In the genomic region with DNA sequence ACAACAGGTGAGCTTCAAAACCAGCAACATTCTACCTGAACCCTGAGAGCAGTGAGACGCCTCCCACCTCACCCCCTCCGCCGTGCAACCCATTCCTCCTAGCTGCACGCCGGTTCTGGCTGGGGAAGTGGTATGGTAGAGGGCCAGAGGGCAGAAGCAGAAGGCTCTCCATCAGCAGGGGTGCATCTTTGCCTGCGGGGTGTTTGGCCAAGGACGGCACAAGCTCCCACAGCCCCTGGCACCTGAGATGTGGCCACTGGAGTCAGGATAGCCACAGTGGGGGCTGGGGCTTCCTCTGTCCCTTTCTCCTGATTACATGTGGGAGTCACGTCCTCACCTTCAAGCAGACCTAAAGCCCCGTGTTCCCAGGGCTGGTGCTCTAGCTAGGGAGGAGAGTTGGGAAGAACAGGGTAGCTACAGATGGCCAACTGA, we compare ENCODE assay signal across 8 cellular contexts. TPM values are rescaled to one million over a fixed set of nuclear protein-coding genes. Genes with fewer than 3 reads are reported as not detected.
A peak's percentile ranks its signal among the peaks of the same experiment; 100 is the strongest.
DNase-seq lines count a peak whose midpoint lies in the region; ATAC-seq, FAIRE-seq and TF ChIP-seq lines count a peak whose summit lies in the region.

No MANE protein-coding gene starts in this region.

- no peaks in the 10 kb centered on the region for H3K36me3 Mint-ChIP-seq in astrocyte (ENCODE audit: low read depth, unreplicated experiment)

- DNase-seq in heart left ventricle (peak in 2 of 5 donors; percentile 27 to 63), Right ventricle myocardium inferior (ENCODE audit: missing footprints) (no peak), astrocyte (ENCODE audit: low read depth) (no peak), right lobe of liver (peak in 1 of 3 donors; percentile 64), uterus (no peak), occipital lobe (lab: John Stamatoyannopoulos, UW) (no peak)
- no peak for DNase-seq in NK-92 treated with Interleukin-12 subunit alpha and Interleukin-12 subunit beta, amount 100 ng/mL, for 24 hours (lab: John Stamatoyannopoulos, UW)

- H3K27ac Mint-ChIP-seq in astrocyte (ENCODE audit: unreplicated experiment), result peak overlapping the region; percentile 88

- TF ChIP-seq CTCF in heart left ventricle (IDR thresholded peaks at IDR 0.05), result no peak
- TF ChIP-seq CTCF in astrocyte (IDR thresholded peaks at IDR 0.05; ENCODE audit: insufficient read depth, low read depth, low read length), result no peak
- TF ChIP-seq CTCF in right lobe of liver (IDR thresholded peaks at IDR 0.05), result no peak
- no peak for TF ChIP-seq CTCF in uterus (IDR thresholded peaks at IDR 0.05)

- H3K9me3 ChIP-seq in heart left ventricle, result no peaks in the 10 kb centered on the region
- H3K9me3 ChIP-seq in astrocyte (ENCODE audit: insufficient read depth, low read depth, low read length), result no peaks in the 10 kb centered on the region
- H3K9me3 ChIP-seq in right lobe of liver, result no peaks in the 10 kb centered on the region
- no peaks in the 10 kb centered on the region for H3K9me3 ChIP-seq in uterus

- H3K4me3 Mint-ChIP-seq in astrocyte (ENCODE audit: unreplicated experiment), result no peak overlapping the region

- H3K9ac ChIP-seq in astrocyte (ENCODE audit: low read length), result peak overlapping the region; percentile 85

- H3K4me3 ChIP-seq in heart left ventricle, result peak overlapping the region; percentile 57 to 96 (median 82)
- H3K4me3 ChIP-seq in astrocyte (ENCODE audit: insufficient read depth, low read depth, low read length), result peak overlapping the region; percentile 70
- peak overlapping the region; percentile 57 to 86 (median 79) for H3K4me3 ChIP-seq in right lobe of liver
- H3K4me3 ChIP-seq in uterus, result peak overlapping the region; percentile 68 to 81

- H3K79me2 ChIP-seq in astrocyte (ENCODE audit: insufficient read depth, low read length), result peaks cover 15% of the 10 kb centered on the region

- H3K36me3 ChIP-seq in heart left ventricle (no peaks in the 10 kb centered on the region), astrocyte (ENCODE audit: insufficient read depth, low read length) (no peaks in the 10 kb centered on the region), right lobe of liver (no peaks in the 10 kb centered on the region), uterus (no peaks in the 10 kb centered on the region)

- peak overlapping the region in 11 of 12 donors; percentile 89 to 99 (median 96) for H3K27ac ChIP-seq in heart left ventricle
- peak overlapping the region; percentile 48 for H3K27ac ChIP-seq in astrocyte (ENCODE audit: low read depth, low read length)
- H3K27ac ChIP-seq in right lobe of liver, result peak overlapping the region; percentile 39 to 92 (median 54)
- H3K27ac ChIP-seq in uterus, result peak overlapping the region; percentile 97 to 99

- H4K20me1 ChIP-seq in astrocyte (ENCODE audit: insufficient read depth, low read length), result peaks cover 24% of the 10 kb centered on the region

- no peak for ATAC-seq in heart left ventricle
- no peak for ATAC-seq in Right ventricle myocardium inferior
- no peak for ATAC-seq in right lobe of liver
- ATAC-seq in HG03521 (IDR thresholded peaks at IDR 0.05; ENCODE audit: unreplicated experiment), result no peak

- H3K4me1 ChIP-seq in heart left ventricle, result peaks cover 6 to 54% (median 35%) of the 10 kb centered on the region in 12 donors
- H3K4me1 ChIP-seq in astrocyte (ENCODE audit: insufficient read depth, low read length), result peaks cover 33% of the 10 kb centered on the region
- H3K4me1 ChIP-seq in right lobe of liver, result peaks cover 0 to 20% (median 3%) of the 10 kb centered on the region in 4 donors
- H3K4me1 ChIP-seq in uterus, result peaks cover 8 to 13% of the 10 kb centered on the region in 2 donors

- intact Hi-C loops in heart left ventricle (cut with DNase I), result loop anchor here in 4 of 10 donors (5.0 to 10.0 kb wide), 4 partner anchors 54 to 109 kb away; partner anchors contain the start of genes CTC1 (in 1 of the 4), HES7 (in 1 of the 4), PFAS (in 1 of the 4) and SLC25A35 (in 1 of the 4)
- intact Hi-C loops in Right ventricle myocardium inferior (cut with DNase I), result loop anchor here (5.0 kb wide), 1 partner anchor 109 kb away; the partner anchor contains the start of gene SLC25A35
- intact Hi-C loops in right lobe of liver (cut with DNase I), result no loop called here
- intact Hi-C loops in uterus (cut with DNase I; ENCODE audit: low total_unique reads), result loop anchor here (5.0 to 10.0 kb wide), 2 partner anchors 34 to 64 kb away; partner anchors contain the start of gene HES7

- no peak overlapping the region for H2AFZ ChIP-seq in astrocyte (ENCODE audit: low read depth, low read length)

- H3K27me3 ChIP-seq in heart left ventricle (no peaks in the 10 kb centered on the region), astrocyte (ENCODE audit: insufficient read depth, low read length) (no peaks in the 10 kb centered on the region), right lobe of liver (no peaks in the 10 kb centered on the region), uterus (no peaks in the 10 kb centered on the region)

- no peak for FAIRE-seq in astrocyte (lab: Jason Lieb, UNC)

- TF ChIP-seq POLR2A in heart left ventricle (IDR thresholded peaks at IDR 0.05), result no peak
- no peak for TF ChIP-seq POLR2A in right lobe of liver (IDR thresholded peaks at IDR 0.05)
- TF ChIP-seq POLR2A in uterus (IDR thresholded peaks at IDR 0.05), result no peak

- peak overlapping the region; percentile 89 for H3K4me2 ChIP-seq in astrocyte (ENCODE audit: low read length)

- H3K4me1 Mint-ChIP-seq in astrocyte (ENCODE audit: low read depth, unreplicated experiment), result no peaks in the 10 kb centered on the region

- no peaks in the 10 kb centered on the region for H3K27me3 Mint-ChIP-seq in astrocyte (ENCODE audit: low read depth, unreplicated experiment)

- WGBS in heart left ventricle, 4 donors, result 37 to 52% (median 43%) methylated on average over 9 of the region's 9 CpGs
- 43% methylated on average over 7 of the region's 9 CpGs for WGBS in right lobe of liver (ENCODE audit: insufficient coverage, low coverage, low lambda C conversion rate, missing lambda C conversion rate)

- no peaks in the 10 kb centered on the region for H3K9me3 Mint-ChIP-seq in astrocyte (ENCODE audit: unreplicated experiment)

RNA-seq across cellular contexts. Expression of gene BORCS6, which starts 1.6 kb away (rescaled TPM):
- total RNA-seq in heart left ventricle (10 to 100 TPM in 3 of 9 donors, 1 to 10 TPM in 6; 6.1 to 13.5 (median 8.1) TPM), Right ventricle myocardium inferior (9.2 TPM), astrocyte (5.7 and 6.6 TPM in 2 replicates), right lobe of liver (1 to 10 TPM; 3.1 to 5.3 (median 4.2) TPM), uterus (1 to 10 TPM in 3 of 4 donors, under 1 TPM in 1; under 0.01 to 9.0 (median 6.1) TPM), occipital lobe (4.8 TPM)
- 10 to 100 TPM in 1 of 2 donors, 1 to 10 TPM in 1; 5.1 to 12.9 TPM for polyA plus RNA-seq in heart left ventricle

RNA-seq across cellular contexts. Expression of gene TMEM107, which starts 12.2 kb away (rescaled TPM):
- total RNA-seq in heart left ventricle, result 10 to 100 TPM in 3 of 9 donors, 1 to 10 TPM in 6; 5.3 to 16.4 (median 8.4) TPM
- polyA plus RNA-seq in heart left ventricle, result 1 to 10 TPM; 3.8 to 8.9 TPM
- total RNA-seq in Right ventricle myocardium inferior, result 6.7 TPM
- 9.4 and 10.1 TPM in 2 replicates for total RNA-seq in astrocyte
- 1 to 10 TPM; 2.3 to 5.0 (median 3.4) TPM for total RNA-seq in right lobe of liver
- 10 to 100 TPM in 3 of 4 donors, under 1 TPM in 1; 0.77 to 42.6 (median 25.1) TPM for total RNA-seq in uterus
- 35.9 TPM for total RNA-seq in occipital lobe

RNA-seq across cellular contexts. Expression of gene AURKB, which starts 22.0 kb away (rescaled TPM):
- total RNA-seq in heart left ventricle (10 to 100 TPM in 1 of 9 donors, 1 to 10 TPM in 1, under 1 TPM in 3, not detected in 4; 0.23 to 10.3 (median 0.81) TPM), Right ventricle myocardium inferior (1.2 TPM), astrocyte (3.7 and 7.6 TPM in 2 replicates), right lobe of liver (1 to 10 TPM in 4 of 6 experiments, under 1 TPM in 2; 0.26 to 3.9 (median 1.5) TPM), uterus (10 to 100 TPM in 1 of 4 donors, not detected in 3; 12.8 TPM), occipital lobe (2.7 TPM)
- under 1 TPM in 1 of 2 donors, not detected in 1; 0.47 TPM for polyA plus RNA-seq in heart left ventricle

RNA-seq across cellular contexts. Expression of gene VAMP2, which starts 25.7 kb away (rescaled TPM):
- total RNA-seq in heart left ventricle, result 10 to 100 TPM; 21.5 to 67.2 (median 51.1) TPM
- 10 to 100 TPM; 49.0 to 50.6 TPM for polyA plus RNA-seq in heart left ventricle
- 56.6 TPM for total RNA-seq in Right ventricle myocardium inferior
- 28.0 and 31.3 TPM in 2 replicates for total RNA-seq in astrocyte
- 10 to 100 TPM in 4 of 6 experiments, 1 to 10 TPM in 2; 4.4 to 18.6 (median 13.2) TPM for total RNA-seq in right lobe of liver
- total RNA-seq in uterus, result 100 to 1,000 TPM in 1 of 4 donors, 10 to 100 TPM in 2, 1 to 10 TPM in 1; 6.7 to 150 (median 14.1) TPM
- total RNA-seq in occipital lobe, result 27.9 TPM

RNA-seq across cellular contexts. Expression of gene PER1, which starts 36.2 kb away (rescaled TPM):
- 100 to 1,000 TPM in 3 of 9 donors, 10 to 100 TPM in 6; 40.2 to 132 (median 86.3) TPM for total RNA-seq in heart left ventricle
- 100 to 1,000 TPM in 1 of 2 donors, 10 to 100 TPM in 1; 96.2 to 164 TPM for polyA plus RNA-seq in heart left ventricle
- 124 TPM for total RNA-seq in Right ventricle myocardium inferior
- total RNA-seq in astrocyte, result 17.0 and 18.1 TPM in 2 replicates
- 100 to 1,000 TPM in 1 of 6 experiments, 10 to 100 TPM in 5; 25.7 to 118 (median 55.2) TPM for total RNA-seq in right lobe of liver
- total RNA-seq in uterus, result 100 to 1,000 TPM in 3 of 4 donors, 10 to 100 TPM in 1; 20.0 to 396 (median 163) TPM
- total RNA-seq in occipital lobe, result 7.8 TPM

Comparison
In these comparisons a context has a peak if more than half of its experiments do, and no peak if none do; other contexts are left out.
1. H3K27ac ChIP-seq: peak in every context shown above with its lines; median percentile 98 in uterus; 96 in heart left ventricle; 54 in right lobe of liver; 48 in astrocyte.
2. intact Hi-C loops: an anchor here in Right ventricle myocardium inferior (5.0 kb wide) and uterus (5.0 to 10.0 kb wide); none called in right lobe of liver.